In genomic region chr11:34652191-34652958, GRCh38 we compare ENCODE assay signal across 16 cellular contexts. TPM values are rescaled to one million over a fixed set of nuclear protein-coding genes. Genes with fewer than 3 reads are reported as not detected.
A peak's percentile ranks its signal among the peaks of the same experiment; 100 is the strongest.
DNase-seq lines count a peak whose midpoint lies in the region; ATAC-seq lines count a peak whose summit lies in the region.
"Had no signal": no experiment of that assay in that cellular context is flagged by ENCODE, and none has a peak within 500 bp of the region (broad histone marks: within the 10 kb centered on the region; RNA-seq: fewer than 3 reads in every experiment).

No MANE protein-coding gene starts in this region.

- H3K9me3 ChIP-seq in T-helper 17 cell (ENCODE audit: control insufficient read depth, low read length, poor library complexity, severe bottlenecking), result no peaks in the 10 kb centered on the region
- H3K9me3 ChIP-seq: BLaER1, gastrocnemius medialis had no signal

- H3K27me3 Mint-ChIP-seq in T-helper 17 cell (peaks cover 14% of the 10 kb centered on the region), memory B cell (no peaks in the 10 kb centered on the region)
- peaks cover 37 to 49% of the 10 kb centered on the region in 2 donors for H3K27me3 Mint-ChIP-seq in natural killer cell treated with Interleukin-12 subunit alpha and Interleukin-12 subunit beta and Interleukin-15 and Interleukin-18, amount 100 ng/mL, for 72 hours

- H3K27ac Mint-ChIP-seq in T-helper 17 cell (peak overlapping the region; percentile 14), memory B cell (peak overlapping the region; percentile 64)
- H3K27ac Mint-ChIP-seq in natural killer cell treated with Interleukin-12 subunit alpha and Interleukin-12 subunit beta and Interleukin-15 and Interleukin-18, amount 100 ng/mL, for 72 hours, result peak overlapping the region in 1 of 2 donors; percentile 39
- H3K27ac Mint-ChIP-seq: activated CD4-positive, alpha-beta T cell treated with anti-CD3 and anti-CD28 coated beads, Interleukin-2, amount 10 ng/mL, durations not matched to agents 7 days and 5 days; activated T-helper 2 cell treated with anti-CD3 and anti-CD28 coated beads, Interferon-gamma antibody, Interleukin-2, Interleukin-4, amounts not matched to agents 10 μg/mL and 5 μg/mL and 100 μg/mL, durations not matched to agents 14 hours and 24 hours and 36 hours had no signal

- H3K4me3 Mint-ChIP-seq in T-helper 17 cell (peak overlapping the region; percentile 15), memory B cell (peak overlapping the region; percentile 52)
- no peak overlapping the region for H3K4me3 Mint-ChIP-seq in natural killer cell treated with Interleukin-12 subunit alpha and Interleukin-12 subunit beta and Interleukin-15 and Interleukin-18, amount 100 ng/mL, for 72 hours
- H3K4me3 Mint-ChIP-seq: activated CD4-positive, alpha-beta T cell treated with anti-CD3 and anti-CD28 coated beads, Interleukin-2, amount 10 ng/mL, durations not matched to agents 7 days and 5 days had no signal

- DNase-seq in CD1c-positive myeloid dendritic cell (ENCODE audit: extremely low spot score) (peak; percentile 52), T-helper 17 cell (no peak), memory B cell (ENCODE audit: low spot score in 2 of 2) (no peak), NCI-H524 treated with DMSO at 0.1 percent for 48 hours (lab: John Stamatoyannopoulos, UW) (no peak)
- no peak for DNase-seq in natural killer cell treated with Interleukin-12 subunit alpha and Interleukin-12 subunit beta and Interleukin-15 and Interleukin-18, amount 100 ng/mL, for 72 hours (ENCODE audit: low spot score)
- DNase-seq: activated CD4-positive, alpha-beta T cell treated with anti-CD3 and anti-CD28 coated beads, Interleukin-2, amount 10 ng/mL, durations not matched to agents 7 days and 5 days; gastrocnemius medialis; NCI-H187 treated with DMSO at 0.1 percent for 48 hours; NK-92 treated with Interleukin-12 subunit alpha and Interleukin-12 subunit beta, amount 100 ng/mL, for 24 hours; stimulated activated CD4-positive, alpha-beta T cell treated with anti-CD3 and anti-CD28 coated beads, Interleukin-2, amount 100 ng/mL, for 24 hours; T-cell had no signal

- H3K36me3 Mint-ChIP-seq in T-helper 17 cell (ENCODE audit: low read depth) (peaks cover 2% of the 10 kb centered on the region), memory B cell (peaks cover 3% of the 10 kb centered on the region)
- peaks cover 11% of the 10 kb centered on the region for H3K36me3 Mint-ChIP-seq in natural killer cell treated with Interleukin-12 subunit alpha and Interleukin-12 subunit beta and Interleukin-15 and Interleukin-18, amount 100 ng/mL, for 72 hours
- H3K36me3 Mint-ChIP-seq: T-cell had no signal

- H3K4me1 Mint-ChIP-seq in T-helper 17 cell, result peaks cover 22% of the 10 kb centered on the region
- H3K4me1 Mint-ChIP-seq in memory B cell, result peaks cover 38% of the 10 kb centered on the region
- H3K4me1 Mint-ChIP-seq in natural killer cell treated with Interleukin-12 subunit alpha and Interleukin-12 subunit beta and Interleukin-15 and Interleukin-18, amount 100 ng/mL, for 72 hours (ENCODE audit: low read depth in 2 of 2), result peaks cover 25 to 36% of the 10 kb centered on the region in 2 donors

- ATAC-seq in HG02852 (IDR thresholded peaks at IDR 0.05; ENCODE audit: unreplicated experiment) (peak; percentile 23), T-helper 17 cell (no peak), memory B cell (ENCODE audit: low read depth) (peak; percentile 21), GM19035 (IDR thresholded peaks at IDR 0.05; ENCODE audit: unreplicated experiment) (no peak), GM19452 (IDR thresholded peaks at IDR 0.05; ENCODE audit: unreplicated experiment) (no peak)
- no peak for ATAC-seq in natural killer cell treated with Interleukin-12 subunit alpha and Interleukin-12 subunit beta and Interleukin-15 and Interleukin-18, amount 100 ng/mL, for 72 hours
- ATAC-seq: gastrocnemius medialis, T-cell had no signal

- no peaks in the 10 kb centered on the region for H3K9me3 Mint-ChIP-seq in memory B cell
- H3K9me3 Mint-ChIP-seq in natural killer cell treated with Interleukin-12 subunit alpha and Interleukin-12 subunit beta and Interleukin-15 and Interleukin-18, amount 100 ng/mL, for 72 hours, result no peaks in the 10 kb centered on the region
- H3K9me3 Mint-ChIP-seq: activated CD4-positive, alpha-beta T cell treated with anti-CD3 and anti-CD28 coated beads, Interleukin-2, amount 10 ng/mL, durations not matched to agents 7 days and 5 days; activated T-helper 2 cell treated with anti-CD3 and anti-CD28 coated beads, Interferon-gamma antibody, Interleukin-2, Interleukin-4, amounts not matched to agents 10 μg/mL and 5 μg/mL and 100 μg/mL, durations not matched to agents 14 hours and 24 hours and 36 hours; T-cell had no signal

RNA-seq across cellular contexts. Expression of gene EHF, which starts 31.5 kb away (rescaled TPM):
- under 1 TPM; 0.34 to 0.65 TPM for total RNA-seq in T-helper 17 cell
- total RNA-seq in natural killer cell treated with Interleukin-12 subunit alpha and Interleukin-12 subunit beta and Interleukin-15 and Interleukin-18, amount 100 ng/mL, for 72 hours, result under 1 TPM in 1 of 2 donors, not detected in 1; 0.50 TPM
- total RNA-seq: activated T-helper 2 cell treated with anti-CD3 and anti-CD28 coated beads, Interferon-gamma antibody, Interleukin-2, Interleukin-4, amounts not matched to agents 10 μg/mL and 5 μg/mL and 100 μg/mL, durations not matched to agents 14 hours and 24 hours and 36 hours had no signal

Comparison
In these comparisons a context has a peak if more than half of its experiments do, and no peak if none do; other contexts are left out.
1. ATAC-seq: peak in HG02852 (single experiment) and memory B cell (single experiment); none in T-helper 17 cell (single experiment), GM19035 (single experiment), GM19452 (single experiment) and natural killer cell treated with Interleukin-12 subunit alpha and Interleukin-12 subunit beta and Interleukin-15 and Interleukin-18, amount 100 ng/mL, for 72 hours (0 of 2).